Comparison of ENCODE assay signal across 34 cellular contexts in the genomic region with DNA sequence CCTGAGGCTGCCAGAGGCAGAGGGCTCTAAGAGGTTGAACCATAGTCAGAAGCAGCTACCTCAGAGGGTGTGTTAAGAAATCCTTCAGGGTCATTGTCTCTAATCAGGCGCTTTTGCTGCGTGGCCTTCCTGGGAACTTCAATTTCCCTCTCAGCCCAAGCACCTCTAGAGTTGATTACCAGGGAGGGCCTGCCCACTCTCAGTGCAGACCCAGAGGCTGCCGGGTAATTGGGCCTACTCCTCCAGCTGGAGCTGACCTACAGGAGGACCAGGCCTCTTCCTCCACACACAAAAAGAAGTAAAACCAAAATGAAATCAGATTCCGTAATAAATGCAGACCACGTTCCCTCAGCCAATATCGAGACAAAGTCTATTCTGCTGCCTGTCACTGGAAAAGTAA.
"Had no signal": no experiment of that assay in that cellular context is flagged by ENCODE, and none has a peak within 500 bp of the region (broad histone marks: within the 10 kb centered on the region; RNA-seq: fewer than 3 reads in every experiment).

No MANE protein-coding gene starts in this region.

- H3K27me3 ChIP-seq: MG63 had no signal

- H3K4me3 ChIP-seq: MG63 had no signal

- DNase-seq: Karpas-422, Kasumi-1, KG1, MG63, MM.1S, MV-4-11, NCI-H1048, NCI-H1092, NCI-H1092 treated with DMSO at 0.1 percent for 48 hours, NCI-H1105, NCI-H1105 treated with DMSO at 0.1 percent for 48 hours, NCI-H1417, NCI-H1417 treated with DMSO at 0.1 percent for 48 hours, NCI-H1436, NCI-H1436 treated with DMSO at 0.1 percent for 48 hours, NCI-H146, NCI-H1694, NCI-H1694 treated with DMSO at 0.1 percent for 48 hours, NCI-H187, NCI-H187 treated with DMSO at 0.1 percent for 48 hours, NCI-H2029, NCI-H2029 treated with DMSO at 0.1 percent for 48 hours, NCI-H2081, NCI-H2081 treated with DMSO at 0.1 percent for 48 hours, NCI-H2107, NCI-H2171, NCI-H2171 treated with DMSO at 0.1 percent for 48 hours, NCI-H2227 treated with DMSO at 0.1 percent for 48 hours, NCI-H226, NCI-H345, NCI-H446, NCI-H446 treated with DMSO at 0.1 percent for 48 hours, NCI-H510A had no signal

- H3K9me3 ChIP-seq: MG63 had no signal

- H3K27ac ChIP-seq: KMS-11 had no signal

- H3K36me3 ChIP-seq: MG63 had no signal
